In genomic region chr14:78933948-78934524, GRCh38 we compare ENCODE assay signal across 8 cellular contexts.
A peak's percentile ranks its signal among the peaks of the same experiment; 100 is the strongest.
DNase-seq lines count a peak whose midpoint lies in the region; ATAC-seq, FAIRE-seq and TF ChIP-seq lines count a peak whose summit lies in the region.

No MANE protein-coding gene starts in this region.

- H2AFZ ChIP-seq in DND-41 (ENCODE audit: low read depth, low read length) (no peak overlapping the region), HepG2 (ENCODE audit: low read length) (no peak overlapping the region)

- BruUV-seq in HepG2 (replicated peaks; lab: Mats Ljungman, UMichigan) = no TSS peak

- TF ChIP-seq CTCF in DND-41 (IDR thresholded peaks at IDR 0.05; ENCODE audit: borderline replicate concordance, extremely low read depth, low read length, poor library complexity, severe bottlenecking) (peak; percentile 59), HepG2 (CRISPR knock-in tag; IDR thresholded peaks at IDR 0.05) (peak; percentile 40; the same call in 1 of the 2 replicates)

- no peak overlapping the region for H3K4me3 ChIP-seq in DND-41 (ENCODE audit: low read depth in 1 of 2, low read length in 2 of 2)
- H3K4me3 ChIP-seq in Jurkat, Clone E6-1 (ENCODE audit: low read length) = no peak overlapping the region
- no peak overlapping the region for H3K4me3 ChIP-seq in adipocyte (ENCODE audit: low read length)
- H3K4me3 ChIP-seq in HepG2 (replicated peaks in 1 of 3; ENCODE audit: insufficient read depth in 1 of 3, low read depth in 2 of 3, low read length in 3 of 3) = no peak overlapping the region

- H3K27me3 Mint-ChIP-seq in stimulated activated naive CD8-positive, alpha-beta T cell treated with anti-CD3 and anti-CD28 coated beads, Interleukin-15, amount 100 ng/mL, for 72 hours = no peaks in the 10 kb centered on the region

- intact Hi-C loops in HepG2 (cut with micrococcal nuclease; ENCODE audit: unreplicated experiment) = no loop called here

- H3K27ac ChIP-seq in DND-41 (ENCODE audit: low read length) = no peak overlapping the region
- H3K27ac ChIP-seq in HepG2 (ENCODE audit: extremely low read length, insufficient read depth, low read length) = no peak overlapping the region

- H3K27ac Mint-ChIP-seq in stimulated activated naive CD8-positive, alpha-beta T cell treated with anti-CD3 and anti-CD28 coated beads, Interleukin-15, amount 100 ng/mL, for 72 hours = no peak overlapping the region

- H3K79me2 ChIP-seq in DND-41 (ENCODE audit: insufficient read depth, low read length) (no peaks in the 10 kb centered on the region), HepG2 (ENCODE audit: insufficient read depth, low read length) (no peaks in the 10 kb centered on the region)

- in situ Hi-C loops in HepG2 (cut with HindIII; ENCODE audit: extremely low pct_ligation_motif_present, low pct_unique_long_range_greater_than_20kb) = no loop called here

- WGBS in HepG2 (ENCODE audit: low lambda C conversion rate) = 0% methylated on average over 4 of the region's 4 CpGs

- H3K9me3 Mint-ChIP-seq in stimulated activated naive CD8-positive, alpha-beta T cell treated with anti-CD3 and anti-CD28 coated beads, Interleukin-15, amount 100 ng/mL, for 72 hours = no peaks in the 10 kb centered on the region

- H3K4me1 Mint-ChIP-seq in stimulated activated naive CD8-positive, alpha-beta T cell treated with anti-CD3 and anti-CD28 coated beads, Interleukin-15, amount 100 ng/mL, for 72 hours = no peaks in the 10 kb centered on the region

- TF ChIP-seq EP300 in HepG2 (IDR thresholded peaks at IDR 0.05; ENCODE audit: low read depth in 2 of 2, low read length in 2 of 2) (no peak), HepG2 (CRISPR knock-in tag; IDR thresholded peaks at IDR 0.05; ENCODE audit: borderline replicate concordance) (no peak)

- no peaks in the 10 kb centered on the region for H3K27me3 ChIP-seq in DND-41 (ENCODE audit: insufficient read depth, low read length, poor library complexity)
- peaks cover 12% of the 10 kb centered on the region for H3K27me3 ChIP-seq in adipocyte (replicated peaks; ENCODE audit: control insufficient read depth, insufficient read depth, low read length)
- H3K27me3 ChIP-seq in HepG2 (ENCODE audit: control insufficient read depth in 1 of 2, insufficient read depth in 2 of 2, low read length in 2 of 2) = no peaks in the 10 kb centered on the region

- H3K9ac ChIP-seq in DND-41 (ENCODE audit: low read depth, low read length) (no peak overlapping the region), adipocyte (ENCODE audit: low read length) (no peak overlapping the region), HepG2 (ENCODE audit: insufficient read depth, low read depth, low read length) (no peak overlapping the region)

- H3K4me3 Mint-ChIP-seq in stimulated activated naive CD8-positive, alpha-beta T cell treated with anti-CD3 and anti-CD28 coated beads, Interleukin-15, amount 100 ng/mL, for 72 hours = no peak overlapping the region

- TF ChIP-seq RAD21 in HepG2 (CRISPR knock-in tag; IDR thresholded peaks at IDR 0.05) = no peak

- CTCF ChIA-PET in HepG2 (lab: Yijun Ruan, JAX; ENCODE audit: low intra/inter-chr PET ratio, low total read pairs) = no interaction called here

- FAIRE-seq in HepG2 (lab: Jason Lieb, UNC) = peak; percentile 50

- H3K9me3 ChIP-seq in DND-41 (ENCODE audit: insufficient read depth, low read length, severe bottlenecking) (no peaks in the 10 kb centered on the region), adipocyte (ENCODE audit: control insufficient read depth, low read length) (no peaks in the 10 kb centered on the region), HepG2 (ENCODE audit: low read length) (no peaks in the 10 kb centered on the region)

- ATAC-seq in DND-41 (ENCODE audit: insufficient read depth, low read depth) = no peak
- ATAC-seq in HepG2 = no peak; the same call in 2 of the 3 replicates
- ATAC-seq in stimulated activated naive CD8-positive, alpha-beta T cell treated with anti-CD3 and anti-CD28 coated beads, Interleukin-15, amount 100 ng/mL, for 72 hours = no peak
- ATAC-seq in GM21529 (IDR thresholded peaks at IDR 0.05; ENCODE audit: unreplicated experiment) = no peak
- ATAC-seq in GM21528 (IDR thresholded peaks at IDR 0.05; ENCODE audit: low FRiP score, unreplicated experiment) = no peak

- H3K4me2 ChIP-seq in DND-41 (ENCODE audit: insufficient read depth, low read length) (no peak overlapping the region), HepG2 (ENCODE audit: low read depth, low read length) (no peak overlapping the region)

- H4K20me1 ChIP-seq in DND-41 (ENCODE audit: insufficient read depth, low read length) (no peaks in the 10 kb centered on the region), HepG2 (ENCODE audit: insufficient read depth, low read length) (no peaks in the 10 kb centered on the region)

- TF ChIP-seq POLR2A in HepG2 (IDR thresholded peaks at IDR 0.05; ENCODE audit: insufficient read depth in 1 of 2, low read depth in 2 of 2, low read length in 2 of 2) = no peak

- H3K36me3 ChIP-seq in DND-41 (ENCODE audit: insufficient read depth, low read length) (no peaks in the 10 kb centered on the region), adipocyte (ENCODE audit: control insufficient read depth, insufficient read depth, low read length, severe bottlenecking) (no peaks in the 10 kb centered on the region), HepG2 (replicated peaks in 1 of 2; ENCODE audit: control insufficient read depth in 1 of 2, insufficient read depth in 2 of 2, low read length in 2 of 2) (no peaks in the 10 kb centered on the region)

- DNase-seq in DND-41 = no peak
- DNase-seq in Jurkat, Clone E6-1 (ENCODE audit: low read depth, low spot score) = peak; percentile 21
- peak; percentile 69 for DNase-seq in adipocyte (ENCODE audit: low read depth)
- peak; percentile 12 for DNase-seq in HepG2 (ENCODE audit: low spot score)
- DNase-seq in stimulated activated naive CD8-positive, alpha-beta T cell treated with anti-CD3 and anti-CD28 coated beads, Interleukin-15, amount 100 ng/mL, for 72 hours = no peak
- DNase-seq in stimulated activated CD4-positive, alpha-beta T cell treated with anti-CD3 and anti-CD28 coated beads, Interleukin-15, amount 100 ng/mL, for 24 hours = no peak

- H3K4me1 ChIP-seq in DND-41 (ENCODE audit: insufficient read depth, low read length) (no peaks in the 10 kb centered on the region), adipocyte (ENCODE audit: control insufficient read depth, insufficient read depth, low read length) (no peaks in the 10 kb centered on the region), HepG2 (ENCODE audit: insufficient read depth, low read length) (no peaks in the 10 kb centered on the region)

- POLR2A ChIA-PET in HepG2 (lab: Yijun Ruan, JAX) = no interaction called here

TF ChIP-seq in HepG2, 621 proteins besides CTCF, POLR2A, EP300 and RAD21:
- TF ChIP-seq STAG1 (CRISPR knock-in tag; IDR thresholded peaks at IDR 0.05) = peak; percentile 36
- peak; percentile 81; the same call in 1 of the 2 replicates for TF ChIP-seq ZNF362 (CRISPR knock-in tag; IDR thresholded peaks at IDR 0.05; ENCODE audit: borderline replicate concordance)
- no peak for TF ChIP-seq NONO (IDR thresholded peaks at IDR 0.05)
- TF ChIP-seq NONO (CRISPR knock-in tag; conservative IDR thresholded peaks at IDR 0.05) = no peak
- TF ChIP-seq ZBTB7A (CRISPR knock-in tag; IDR thresholded peaks at IDR 0.05) = no peak
TF ChIP-seq in HepG2: peak in this region for 2.

Comparison
In these comparisons a context has a peak if more than half of its experiments do, and no peak if none do; other contexts are left out.
1. DNase-seq: peak in Jurkat, Clone E6-1 (single experiment), adipocyte (single experiment) and HepG2 (single experiment); none in DND-41 (single experiment), stimulated activated naive CD8-positive, alpha-beta T cell treated with anti-CD3 and anti-CD28 coated beads, Interleukin-15, amount 100 ng/mL, for 72 hours (0 of 2) and stimulated activated CD4-positive, alpha-beta T cell treated with anti-CD3 and anti-CD28 coated beads, Interleukin-15, amount 100 ng/mL, for 24 hours (single experiment).